In genomic region chr10:44051091-44051490, GRCh38 we compare ENCODE assay signal across 23 cellular contexts.
"Had no signal": no experiment of that assay in that cellular context is flagged by ENCODE, and none has a peak within 500 bp of the region (broad histone marks: within the 10 kb centered on the region; RNA-seq: fewer than 3 reads in every experiment).

No MANE protein-coding gene starts in this region.

- ATAC-seq: heart right ventricle; left colon; lower lobe of right lung; mucosa of descending colon; right lobe of liver; stimulated activated naive CD8-positive, alpha-beta T cell treated with anti-CD3 and anti-CD28 coated beads, Interleukin-15, amount 100 ng/mL, for 72 hours had no signal

- DNase-seq: dermis blood vessel endothelial cell; effector memory CD4-positive, alpha-beta T cell; esophagus squamous epithelium; foreskin melanocyte; glutamatergic neuron; heart right ventricle; hippocampal formation; left colon; left ventricle myocardium inferior; lower lobe of right lung; mucosa of descending colon; naive B cell; right lobe of liver; small intestine; stimulated activated CD4-positive, alpha-beta T cell treated with anti-CD3 and anti-CD28 coated beads, Interleukin-12 subunit alpha, Interleukin-12 subunit beta, amount 100 ng/mL, for 4 hours; stimulated activated CD4-positive, alpha-beta T cell treated with anti-CD3 and anti-CD28 coated beads, Interleukin-1b, Interleukin-23, amount 100 ng/mL, for 48 hours; stimulated activated CD4-positive, alpha-beta T cell treated with anti-CD3 and anti-CD28 coated beads, Interleukin-4, amount 100 ng/mL, for 1 hour; stimulated activated CD8-positive, alpha-beta memory T cell treated with anti-CD3 and anti-CD28 coated beads, Interleukin-4, amount 100 ng/mL, for 48 hours; stimulated activated naive CD4-positive, alpha-beta T cell; stimulated activated naive CD8-positive, alpha-beta T cell treated with anti-CD3 and anti-CD28 coated beads, Interleukin-15, amount 100 ng/mL, for 72 hours had no signal

- H3K9me3 Mint-ChIP-seq: nephron; neural progenitor cell; stimulated activated naive CD8-positive, alpha-beta T cell treated with anti-CD3 and anti-CD28 coated beads, Interleukin-15, amount 100 ng/mL, for 72 hours had no signal

- H3K4me3 Mint-ChIP-seq: memory B cell; naive B cell; nephron; neural progenitor cell; stimulated activated naive CD8-positive, alpha-beta T cell treated with anti-CD3 and anti-CD28 coated beads, Interleukin-15, amount 100 ng/mL, for 72 hours had no signal

- H3K27ac Mint-ChIP-seq: memory B cell, naive B cell, neural progenitor cell had no signal

- H3K4me1 Mint-ChIP-seq: memory B cell, naive B cell had no signal

- H3K36me3 Mint-ChIP-seq: memory B cell, naive B cell had no signal
